ENCODE assay signal across 2 cellular contexts in the genomic region with DNA sequence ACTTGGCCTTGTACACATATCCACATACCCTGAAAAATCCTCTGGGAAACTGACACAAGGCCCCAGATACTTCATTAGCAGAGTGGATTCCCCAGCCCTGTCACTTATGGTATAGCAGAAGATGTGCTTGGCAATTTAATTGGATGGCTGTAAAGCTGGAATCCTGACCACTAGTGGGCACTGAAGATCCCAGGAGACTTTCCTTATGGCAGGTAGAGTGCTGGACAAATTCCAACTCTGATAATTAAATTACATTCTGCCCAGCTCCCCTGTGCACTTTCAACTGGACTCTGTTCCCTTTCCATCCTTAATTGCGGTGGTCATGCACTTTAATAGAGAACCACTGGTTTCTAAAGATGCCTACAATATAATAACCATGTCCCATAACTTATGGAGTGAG.
TF ChIP-seq lines count a peak whose summit lies in the region.

No MANE protein-coding gene starts in this region.

TF ChIP-seq in IMR-90, 13 proteins besides CTCF, POLR2A, EP300 and RAD21:
- TF ChIP-seq CEBPB (IDR thresholded peaks at IDR 0.05; ENCODE audit: low read depth, low read length), result no peak
- TF ChIP-seq MAFK (IDR thresholded peaks at IDR 0.05; ENCODE audit: low read depth, low read length), result no peak
- TF ChIP-seq BHLHE40 (IDR thresholded peaks at IDR 0.05; ENCODE audit: low read depth, low read length), result no peak
- no peak for TF ChIP-seq MXI1 (IDR thresholded peaks at IDR 0.05; ENCODE audit: borderline replicate concordance, low read depth, low read length)
- TF ChIP-seq RFX5 (IDR thresholded peaks at IDR 0.05; ENCODE audit: low read depth, low read length), result no peak
- TF ChIP-seq FOS (IDR thresholded peaks at IDR 0.05; ENCODE audit: low read depth, low read length), result no peak
- TF ChIP-seq, protein P1, sequence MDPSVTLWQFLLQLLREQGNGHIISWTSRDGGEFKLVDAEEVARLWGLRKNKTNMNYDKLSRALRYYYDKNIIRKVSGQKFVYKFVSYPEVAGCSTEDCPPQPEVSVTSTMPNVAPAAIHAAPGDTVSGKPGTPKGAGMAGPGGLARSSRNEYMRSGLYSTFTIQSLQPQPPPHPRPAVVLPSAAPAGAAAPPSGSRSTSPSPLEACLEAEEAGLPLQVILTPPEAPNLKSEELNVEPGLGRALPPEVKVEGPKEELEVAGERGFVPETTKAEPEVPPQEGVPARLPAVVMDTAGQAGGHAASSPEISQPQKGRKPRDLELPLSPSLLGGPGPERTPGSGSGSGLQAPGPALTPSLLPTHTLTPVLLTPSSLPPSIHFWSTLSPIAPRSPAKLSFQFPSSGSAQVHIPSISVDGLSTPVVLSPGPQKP (IDR thresholded peaks at IDR 0.05; ENCODE audit: borderline replicate concordance, low read depth, low read length), result no peak
- no peak for TF ChIP-seq NFE2L2 (IDR thresholded peaks at IDR 0.05; ENCODE audit: low read depth, low read length)
- no peak for TF ChIP-seq RCOR1 (IDR thresholded peaks at IDR 0.05; ENCODE audit: insufficient replicate concordance, low read length)
- TF ChIP-seq MAZ (IDR thresholded peaks at IDR 0.05; ENCODE audit: borderline replicate concordance, low read depth, low read length), result no peak
- TF ChIP-seq, protein P2, sequence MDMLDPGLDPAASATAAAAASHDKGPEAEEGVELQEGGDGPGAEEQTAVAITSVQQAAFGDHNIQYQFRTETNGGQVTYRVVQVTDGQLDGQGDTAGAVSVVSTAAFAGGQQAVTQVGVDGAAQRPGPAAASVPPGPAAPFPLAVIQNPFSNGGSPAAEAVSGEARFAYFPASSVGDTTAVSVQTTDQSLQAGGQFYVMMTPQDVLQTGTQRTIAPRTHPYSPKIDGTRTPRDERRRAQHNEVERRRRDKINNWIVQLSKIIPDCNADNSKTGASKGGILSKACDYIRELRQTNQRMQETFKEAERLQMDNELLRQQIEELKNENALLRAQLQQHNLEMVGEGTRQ (IDR thresholded peaks at IDR 0.05; ENCODE audit: low read depth, low read length), result no peak
- TF ChIP-seq CHD1 (IDR thresholded peaks at IDR 0.05; ENCODE audit: low read depth, low read length), result no peak
- TF ChIP-seq SMC3 (IDR thresholded peaks at IDR 0.05; ENCODE audit: low read depth, low read length), result no peak

TF ChIP-seq in K562, 482 proteins besides CTCF, POLR2A, EP300 and RAD21:
- TF ChIP-seq ZNF780A (CRISPR knock-in tag; IDR thresholded peaks at IDR 0.05), result no peak
- peak; percentile 51 for TF ChIP-seq NFIC (IDR thresholded peaks at IDR 0.05)
TF ChIP-seq in K562: peak in this region for 1.
